ENCODE assay signal across 10 cellular contexts in genomic region chr6:54846243-54846856, GRCh38. TPM values are rescaled to one million over a fixed set of nuclear protein-coding genes. Genes with fewer than 3 reads are reported as not detected.
DNase-seq lines count a peak whose midpoint lies in the region; ATAC-seq and TF ChIP-seq lines count a peak whose summit lies in the region.
"Had no signal": no experiment of that assay in that cellular context is flagged by ENCODE, and none has a peak within 500 bp of the region (broad histone marks: within the 10 kb centered on the region; RNA-seq: fewer than 3 reads in every experiment).

Gene FAM83B (plus strand): TSS chr6:54846771. CDS start chr6:54870247, 23,476 bp downstream.

- H3K9me3 ChIP-seq in ES-I3 (ENCODE audit: control insufficient read depth, insufficient read depth, low read length) (no peaks in the 10 kb centered on the region), WERI-Rb-1 (ENCODE audit: severe bottlenecking) (no peaks in the 10 kb centered on the region), hepatocyte (ENCODE audit: low read depth) (no peaks in the 10 kb centered on the region), psoas muscle (no peaks in the 10 kb centered on the region)

- peak; percentile 43 for DNase-seq in WERI-Rb-1
- peak; percentile 86 for DNase-seq in hepatocyte (ENCODE audit: low spot score)
- peak; percentile 17 to 57 for DNase-seq in psoas muscle
- no peak for DNase-seq in SHP77 treated with DMSO at 0.1 percent for 48 hours (lab: John Stamatoyannopoulos, UW)
- DNase-seq in activated CD4-positive, alpha-beta T cell treated with anti-CD3 and anti-CD28 coated beads for 36 hours = no peak
- DNase-seq in Ammon's horn (ENCODE audit: low spot score) = no peak

- peak within 1 kb of the TSS; percentile 82 for H2AFZ ChIP-seq in hepatocyte

- H3K4me2 ChIP-seq in hepatocyte = peak within 1 kb of the TSS; percentile 81

- no peaks in the 10 kb centered on the region for H4K20me1 ChIP-seq in hepatocyte (ENCODE audit: insufficient read depth, poor library complexity, severe bottlenecking)

- peaks cover 26% of the 10 kb centered on the region for H3K27me3 Mint-ChIP-seq in activated CD4-positive, alpha-beta T cell treated with anti-CD3 and anti-CD28 coated beads for 36 hours

- CTCF ChIA-PET in activated CD4-positive, alpha-beta T cell treated with anti-CD3 and anti-CD28 coated beads for 36 hours (lab: Charles Lee) = no interaction called here

- H3K27ac ChIP-seq in WERI-Rb-1 = no peak within 1 kb of the TSS
- H3K27ac ChIP-seq in hepatocyte = peak within 1 kb of the TSS; percentile 90
- peak within 1 kb of the TSS; percentile 36 for H3K27ac ChIP-seq in psoas muscle

- H3K36me3 ChIP-seq in ES-I3 (ENCODE audit: insufficient read depth, low read length) (no peaks in the 10 kb centered on the region), WERI-Rb-1 (no peaks in the 10 kb centered on the region), hepatocyte (replicated peaks; ENCODE audit: insufficient read depth, low read depth) (no peaks in the 10 kb centered on the region), psoas muscle (ENCODE audit: insufficient read depth in 1 of 2, low read depth in 1 of 2) (no peaks in the 10 kb centered on the region)

- H3K79me2 ChIP-seq in hepatocyte = peaks cover 39% of the 10 kb centered on the region

- H3K4me3 Mint-ChIP-seq in activated CD4-positive, alpha-beta T cell treated with anti-CD3 and anti-CD28 coated beads for 36 hours = no peak within 1 kb of the TSS
- H3K4me3 Mint-ChIP-seq: IgD-negative memory B cell had no signal

- POLR2A ChIA-PET in activated CD4-positive, alpha-beta T cell treated with anti-CD3 and anti-CD28 coated beads for 36 hours (lab: Charles Lee) = no interaction called here

- intact Hi-C loops in psoas muscle (cut with DNase I) = no loop called here
- intact Hi-C loops in activated CD4-positive, alpha-beta T cell treated with anti-CD3 and anti-CD28 coated beads for 36 hours (cut with DNase I, micrococcal nuclease) = no loop called here

- peak; percentile 42 to 70 (median 58) for ATAC-seq in psoas muscle
- no peak for ATAC-seq in activated CD4-positive, alpha-beta T cell treated with anti-CD3 and anti-CD28 coated beads for 36 hours
- ATAC-seq in HG03457 (IDR thresholded peaks at IDR 0.05; ENCODE audit: unreplicated experiment) = no peak
- ATAC-seq: GM12878 had no signal

- peaks cover 5% of the 10 kb centered on the region for H3K9me3 Mint-ChIP-seq in activated CD4-positive, alpha-beta T cell treated with anti-CD3 and anti-CD28 coated beads for 36 hours (ENCODE audit: low read depth)

- H3K4me3 ChIP-seq in WERI-Rb-1 (ENCODE audit: low read depth, low read length) (peak within 1 kb of the TSS; percentile 49), hepatocyte (peak within 1 kb of the TSS; percentile 72), psoas muscle (peak within 1 kb of the TSS; percentile 70)
- H3K4me3 ChIP-seq: GM12878 had no signal

- H3K4me1 ChIP-seq in ES-I3 (ENCODE audit: insufficient read depth, low read length) (peaks cover 5% of the 10 kb centered on the region; the same call in 1 of the 2 replicates), hepatocyte (ENCODE audit: insufficient read depth) (no peaks in the 10 kb centered on the region), psoas muscle (no peaks in the 10 kb centered on the region)

- no peaks in the 10 kb centered on the region for H3K36me3 Mint-ChIP-seq in activated CD4-positive, alpha-beta T cell treated with anti-CD3 and anti-CD28 coated beads for 36 hours (ENCODE audit: low read depth)
- H3K36me3 Mint-ChIP-seq: IgD-negative memory B cell had no signal

- H3K9me2 ChIP-seq in hepatocyte (replicated peaks; ENCODE audit: insufficient read depth) = no peaks in the 10 kb centered on the region

- no peak within 1 kb of the TSS for H3K27ac Mint-ChIP-seq in activated CD4-positive, alpha-beta T cell treated with anti-CD3 and anti-CD28 coated beads for 36 hours

- H3K27me3 ChIP-seq in WERI-Rb-1 (ENCODE audit: insufficient read depth, low read depth, severe bottlenecking) (peaks cover 84% of the 10 kb centered on the region), hepatocyte (no peaks in the 10 kb centered on the region), psoas muscle (ENCODE audit: insufficient read depth in 3 of 3, low read length in 2 of 3) (peaks cover 0 to 25% (median 5%) of the 10 kb centered on the region in 3 donors)

- H3K9ac ChIP-seq in ES-I3 (ENCODE audit: low read depth, low read length) = peak within 1 kb of the TSS; percentile 99

- TF ChIP-seq CTCF in WERI-Rb-1 (IDR thresholded peaks at IDR 0.05; ENCODE audit: low read depth, low read length) (no peak), hepatocyte (IDR thresholded peaks at IDR 0.05; ENCODE audit: poor library complexity) (no peak), psoas muscle (IDR thresholded peaks at IDR 0.05) (no peak)

- 2% methylated on average over 48 of the region's 50 CpGs for WGBS in hepatocyte (ENCODE audit: low lambda C conversion rate, missing lambda C conversion rate)
- 3 to 6% (median 5%) methylated on average over 31 to 50 of the region's 50 CpGs for WGBS in psoas muscle, 3 donors

- H3K4me1 Mint-ChIP-seq in activated CD4-positive, alpha-beta T cell treated with anti-CD3 and anti-CD28 coated beads for 36 hours = no peaks in the 10 kb centered on the region
- H3K4me1 Mint-ChIP-seq: IgD-negative memory B cell had no signal

RNA-seq across cellular contexts. Expression of gene FAM83B, which starts in this region (rescaled TPM):
- total RNA-seq in hepatocyte (29.1 and 29.2 TPM in 2 replicates), psoas muscle (1 to 10 TPM in 1 of 4 donors, under 1 TPM in 3; 0.47 to 1.7 (median 0.63) TPM)
- polyA plus RNA-seq in hepatocyte (5.5 and 5.6 TPM in 2 replicates), psoas muscle (under 1 TPM; 0.04 to 0.18 (median 0.07) TPM)
- total RNA-seq in activated CD4-positive, alpha-beta T cell treated with anti-CD3 and anti-CD28 coated beads for 36 hours = not detected
- polyA plus RNA-seq: GM12878, IgD-negative memory B cell had no signal

Comparison
In these comparisons a context has a peak if more than half of its experiments do, and no peak if none do; other contexts are left out.
1. RNA of gene FAM83B (total RNA-seq): 29.1 to 29.2 TPM in hepatocyte; 0.47 to 1.7 TPM in psoas muscle and not detected in activated CD4-positive, alpha-beta T cell treated with anti-CD3 and anti-CD28 coated beads for 36 hours; every median in the first group is over 10 times any median in the second.
2. DNase-seq: peak in WERI-Rb-1 (single experiment), hepatocyte (single experiment) and psoas muscle (2 of 2); none in SHP77 treated with DMSO at 0.1 percent for 48 hours (single experiment), activated CD4-positive, alpha-beta T cell treated with anti-CD3 and anti-CD28 coated beads for 36 hours (single experiment) and Ammon's horn (single experiment).
3. ATAC-seq: peak in psoas muscle (4 of 4); none in activated CD4-positive, alpha-beta T cell treated with anti-CD3 and anti-CD28 coated beads for 36 hours (single experiment) and HG03457 (single experiment).
4. Peak in every context shown above with its lines, with median percentiles within 50 percentile points of each other: H3K4me3 ChIP-seq.